8 cellular contexts compared by ENCODE assay signal in the genomic region with DNA sequence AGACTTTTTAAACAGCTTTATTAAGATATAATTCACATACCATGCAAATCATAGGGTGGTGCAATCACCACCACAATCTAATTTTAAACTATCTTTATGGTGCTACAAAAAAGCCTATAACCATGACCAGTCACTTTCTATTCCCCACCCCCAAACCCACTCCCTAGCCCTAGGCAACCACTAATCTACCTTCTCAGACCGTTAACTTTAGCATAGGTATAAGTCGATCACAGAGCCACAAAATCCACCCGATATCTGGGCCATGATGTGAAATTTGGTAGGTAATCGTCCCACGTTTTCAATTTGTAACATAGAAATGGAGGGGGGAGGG. TPM values are rescaled to one million over a fixed set of nuclear protein-coding genes. Genes with fewer than 3 reads are reported as not detected.
A peak's percentile ranks its signal among the peaks of the same experiment; 100 is the strongest.
DNase-seq lines count a peak whose midpoint lies in the region; ATAC-seq and TF ChIP-seq lines count a peak whose summit lies in the region.

No MANE protein-coding gene starts in this region.

- H3K9me3 ChIP-seq in AG04450 (ENCODE audit: control insufficient read depth, insufficient read depth, low read length) (no peaks in the 10 kb centered on the region), duodenal mucosa (ENCODE audit: control insufficient read depth in 1 of 2, low read length in 2 of 2) (no peaks in the 10 kb centered on the region), neural cell (ENCODE audit: low read length) (no peaks in the 10 kb centered on the region)

- DNase-seq in AG04450 (ENCODE audit: low read depth, low spot score) (no peak), NB4 (ENCODE audit: low read depth) (no peak), superior temporal gyrus (ENCODE audit: extremely low spot score) (no peak), HuH-7.5 (ENCODE audit: low spot score) (no peak)
- DNase-seq in central memory CD4-positive, alpha-beta T cell = no peak

- no peaks in the 10 kb centered on the region for H3K9me2 ChIP-seq in neural cell (ENCODE audit: insufficient read depth, low read length)

- H3K79me2 ChIP-seq in neural cell (replicated peaks; ENCODE audit: insufficient read depth, low read length) = peaks cover 21% of the 10 kb centered on the region

- peak overlapping the region; percentile 78 for H2AFZ ChIP-seq in neural cell (ENCODE audit: low read depth, low read length)

- H3K36me3 ChIP-seq in duodenal mucosa (ENCODE audit: control insufficient read depth in 1 of 2, insufficient read depth in 2 of 2, low read length in 2 of 2) = peaks cover 19 to 33% of the 10 kb centered on the region in 2 donors
- no peaks in the 10 kb centered on the region for H3K36me3 ChIP-seq in neural cell (ENCODE audit: insufficient read depth, low read length)

- no peaks in the 10 kb centered on the region for H3F3A ChIP-seq in neural cell (ENCODE audit: insufficient read depth, low read length, poor library complexity, severe bottlenecking)

- CTCF ChIA-PET in AG04450 (lab: Charles Lee) = no interaction called here

- POLR2A ChIA-PET in AG04450 (lab: Yijun Ruan, JAX) = no interaction called here

- H3K4me1 ChIP-seq in duodenal mucosa (ENCODE audit: control insufficient read depth in 1 of 2, insufficient read depth in 2 of 2, low read length in 2 of 2) = peaks cover 10 to 12% of the 10 kb centered on the region in 2 donors

- ATAC-seq in GM21529 (IDR thresholded peaks at IDR 0.05; ENCODE audit: unreplicated experiment) = peak; percentile 11

- H3K4me3 ChIP-seq in AG04450 (ENCODE audit: low read depth, low read length) (peak overlapping the region; percentile 82), NB4 (ENCODE audit: low read depth, low read length) (peak overlapping the region; percentile 92), duodenal mucosa (ENCODE audit: low read depth in 1 of 2, low read length in 2 of 2) (peak overlapping the region; percentile 87 to 93), neural cell (ENCODE audit: low read length) (peak overlapping the region; percentile 91)

- H4K20me1 ChIP-seq in neural cell (ENCODE audit: insufficient read depth) = no peaks in the 10 kb centered on the region

- H3K27ac ChIP-seq in AG04450 (ENCODE audit: low read depth, low read length) (peak overlapping the region; percentile 92), duodenal mucosa (ENCODE audit: low read depth, low read length) (peak overlapping the region; percentile 89), neural cell (ENCODE audit: low read length) (peak overlapping the region; percentile 87)

- H3K4me2 ChIP-seq in neural cell (ENCODE audit: low read length) = peak overlapping the region; percentile 77

- no peak for TF ChIP-seq RAD21 in neural cell (conservative IDR thresholded peaks at IDR 0.05)

- H3K9ac ChIP-seq in duodenal mucosa (ENCODE audit: low read depth in 1 of 2, low read length in 2 of 2) = peak overlapping the region; percentile 87 to 94
- peak overlapping the region; percentile 84 for H3K9ac ChIP-seq in neural cell (ENCODE audit: low read length)

- TF ChIP-seq CTCF in AG04450 (IDR thresholded peaks at IDR 0.05; ENCODE audit: low read depth, low read length) = no peak
- no peak for TF ChIP-seq CTCF in NB4 (IDR thresholded peaks at IDR 0.05; ENCODE audit: low read depth, low read length)
- TF ChIP-seq CTCF in neural cell (IDR thresholded peaks at IDR 0.05; ENCODE audit: poor library complexity, severe bottlenecking) = no peak

- TF ChIP-seq EP300 in neural cell (conservative IDR thresholded peaks at IDR 0.05; ENCODE audit: poor library complexity, severe bottlenecking) = no peak

- no peak for TF ChIP-seq POLR2A in NB4 (IDR thresholded peaks at IDR 0.05; ENCODE audit: extremely low read depth, insufficient read length)

- H3K27me3 ChIP-seq in AG04450 (ENCODE audit: control insufficient read depth, insufficient read depth, low read length) (no peaks in the 10 kb centered on the region), duodenal mucosa (ENCODE audit: control insufficient read depth in 1 of 2, insufficient read depth in 2 of 2, low read length in 2 of 2) (no peaks in the 10 kb centered on the region), neural cell (ENCODE audit: insufficient read depth, low read depth, low read length) (no peaks in the 10 kb centered on the region)

TF ChIP-seq in neural cell, 6 proteins besides CTCF, POLR2A, EP300 and RAD21:
- no peak for TF ChIP-seq POLR2AphosphoS5 (IDR thresholded peaks at IDR 0.05)
- no peak for TF ChIP-seq EZH2 (IDR thresholded peaks at IDR 0.05; ENCODE audit: borderline replicate concordance, insufficient read depth, low read length, poor library complexity, severe bottlenecking)
- TF ChIP-seq, protein P1, sequence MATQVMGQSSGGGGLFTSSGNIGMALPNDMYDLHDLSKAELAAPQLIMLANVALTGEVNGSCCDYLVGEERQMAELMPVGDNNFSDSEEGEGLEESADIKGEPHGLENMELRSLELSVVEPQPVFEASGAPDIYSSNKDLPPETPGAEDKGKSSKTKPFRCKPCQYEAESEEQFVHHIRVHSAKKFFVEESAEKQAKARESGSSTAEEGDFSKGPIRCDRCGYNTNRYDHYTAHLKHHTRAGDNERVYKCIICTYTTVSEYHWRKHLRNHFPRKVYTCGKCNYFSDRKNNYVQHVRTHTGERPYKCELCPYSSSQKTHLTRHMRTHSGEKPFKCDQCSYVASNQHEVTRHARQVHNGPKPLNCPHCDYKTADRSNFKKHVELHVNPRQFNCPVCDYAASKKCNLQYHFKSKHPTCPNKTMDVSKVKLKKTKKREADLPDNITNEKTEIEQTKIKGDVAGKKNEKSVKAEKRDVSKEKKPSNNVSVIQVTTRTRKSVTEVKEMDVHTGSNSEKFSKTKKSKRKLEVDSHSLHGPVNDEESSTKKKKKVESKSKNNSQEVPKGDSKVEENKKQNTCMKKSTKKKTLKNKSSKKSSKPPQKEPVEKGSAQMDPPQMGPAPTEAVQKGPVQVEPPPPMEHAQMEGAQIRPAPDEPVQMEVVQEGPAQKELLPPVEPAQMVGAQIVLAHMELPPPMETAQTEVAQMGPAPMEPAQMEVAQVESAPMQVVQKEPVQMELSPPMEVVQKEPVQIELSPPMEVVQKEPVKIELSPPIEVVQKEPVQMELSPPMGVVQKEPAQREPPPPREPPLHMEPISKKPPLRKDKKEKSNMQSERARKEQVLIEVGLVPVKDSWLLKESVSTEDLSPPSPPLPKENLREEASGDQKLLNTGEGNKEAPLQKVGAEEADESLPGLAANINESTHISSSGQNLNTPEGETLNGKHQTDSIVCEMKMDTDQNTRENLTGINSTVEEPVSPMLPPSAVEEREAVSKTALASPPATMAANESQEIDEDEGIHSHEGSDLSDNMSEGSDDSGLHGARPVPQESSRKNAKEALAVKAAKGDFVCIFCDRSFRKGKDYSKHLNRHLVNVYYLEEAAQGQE (IDR thresholded peaks at IDR 0.05; ENCODE audit: borderline replicate concordance) = no peak
- no peak for TF ChIP-seq MXI1 (conservative IDR thresholded peaks at IDR 0.05; ENCODE audit: poor library complexity, severe bottlenecking)
- TF ChIP-seq TAF1 (IDR thresholded peaks at IDR 0.05; ENCODE audit: low read depth) = no peak

RNA-seq across cellular contexts. Expression of a gene that starts 0.5 kb away (rescaled TPM):
- polyA plus RNA-seq in AG04450 (2011; rRNA removed) (3.5 and 4.9 TPM in 2 replicates), neural cell (5.3 and 5.9 TPM in 2 replicates)
- 8.1 and 8.7 TPM in 2 replicates for polyA minus RNA-seq in AG04450 (2011; rRNA and poly(A)+ RNA removed)
- polyA minus RNA-seq in neural cell = 12.9 and 16.1 TPM in 2 replicates

RNA-seq across cellular contexts. Expression of a gene that starts 44.9 kb away (rescaled TPM):
- polyA plus RNA-seq in AG04450 (2011; rRNA removed) (0.09 TPM in 1 of 2 replicates, not detected in the other), neural cell (1.7 and 2.1 TPM in 2 replicates)
- polyA minus RNA-seq in AG04450 (2011; rRNA and poly(A)+ RNA removed) = not detected in 2 replicates
- 0.69 and 1.9 TPM in 2 replicates for polyA minus RNA-seq in neural cell
